In the genomic region with DNA sequence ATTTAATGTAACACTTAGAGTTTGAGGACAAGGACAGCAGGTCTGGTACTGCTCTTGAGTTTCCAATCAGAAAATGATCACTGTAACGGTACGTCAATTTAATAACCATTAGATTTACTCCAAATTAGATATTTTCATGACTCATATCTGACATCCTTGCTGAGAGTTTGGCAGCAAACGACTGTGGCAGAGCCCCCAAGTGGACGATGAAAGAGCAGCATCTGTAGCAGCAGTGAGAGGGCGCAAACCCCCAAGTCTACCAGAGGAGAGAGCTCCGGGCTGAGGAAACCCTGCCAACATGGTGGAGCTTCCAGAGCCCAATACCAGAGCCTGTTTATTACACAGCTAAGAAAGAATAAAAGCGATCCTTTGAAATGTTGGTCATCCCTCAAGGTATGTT, we compare ENCODE assay signal across 8 cellular contexts.
DNase-seq lines count a peak whose midpoint lies in the region; ATAC-seq lines count a peak whose summit lies in the region.

No MANE protein-coding gene starts in this region.

- peaks cover 45% of the 10 kb centered on the region for H3K27me3 Mint-ChIP-seq in activated T-helper 17 cell treated with anti-CD3 and anti-CD28 coated beads, Interleukin-2, amount 50 U/mL, for 72 hours

- intact Hi-C loops in right cardiac atrium (cut with DNase I): no loop called here

- H3K27ac ChIP-seq in right cardiac atrium (ENCODE audit: low read length): no peak overlapping the region

- WGBS in right cardiac atrium: 24% methylated on average over 7 of the region's 7 CpGs

- no peaks in the 10 kb centered on the region for H3K4me1 Mint-ChIP-seq in activated T-helper 17 cell treated with anti-CD3 and anti-CD28 coated beads, Interleukin-2, amount 50 U/mL, for 72 hours

- no peak overlapping the region for H3K4me3 ChIP-seq in right cardiac atrium (ENCODE audit: low read length)

- no peak overlapping the region for H3K27ac Mint-ChIP-seq in activated T-helper 17 cell treated with anti-CD3 and anti-CD28 coated beads, Interleukin-2, amount 50 U/mL, for 72 hours

- no peaks in the 10 kb centered on the region for H3K36me3 Mint-ChIP-seq in activated T-helper 17 cell treated with anti-CD3 and anti-CD28 coated beads, Interleukin-2, amount 50 U/mL, for 72 hours (ENCODE audit: low read depth)

- H3K4me1 ChIP-seq in right cardiac atrium (ENCODE audit: control insufficient read depth, insufficient read depth, low read length): no peaks in the 10 kb centered on the region

- no peak overlapping the region for H3K4me3 Mint-ChIP-seq in activated T-helper 17 cell treated with anti-CD3 and anti-CD28 coated beads, Interleukin-2, amount 50 U/mL, for 72 hours

- H3K9me3 ChIP-seq in right cardiac atrium (ENCODE audit: control insufficient read depth, low read length): no peaks in the 10 kb centered on the region

- no peaks in the 10 kb centered on the region for H3K9me3 Mint-ChIP-seq in activated T-helper 17 cell treated with anti-CD3 and anti-CD28 coated beads, Interleukin-2, amount 50 U/mL, for 72 hours

- DNase-seq in COR-L47 (lab: John Stamatoyannopoulos, UW) (peak; percentile 47), NCI-H1694 treated with DMSO at 0.1 percent for 48 hours (lab: John Stamatoyannopoulos, UW) (peak; percentile 66), right cardiac atrium (peak; percentile 64 to 88 (median 76))
- DNase-seq in stimulated activated CD4-positive, alpha-beta T cell treated with anti-CD3 and anti-CD28 coated beads, Interleukin-4, amount 100 ng/mL, for 1 hour: peak; percentile 6
- no peak for DNase-seq in central memory CD4-positive, alpha-beta T cell

- no peaks in the 10 kb centered on the region for H3K27me3 ChIP-seq in right cardiac atrium (ENCODE audit: control insufficient read depth, insufficient read depth)

- ATAC-seq in GM18873 (IDR thresholded peaks at IDR 0.05; ENCODE audit: low FRiP score, unreplicated experiment): peak; percentile 94
- peak; percentile 97 for ATAC-seq in HG02973 (IDR thresholded peaks at IDR 0.05; ENCODE audit: unreplicated experiment)
- ATAC-seq in activated T-helper 17 cell treated with anti-CD3 and anti-CD28 coated beads, Interleukin-2, amount 50 U/mL, for 72 hours (replicated peaks): peak; percentile 34
- ATAC-seq in right cardiac atrium: peak; percentile 91 to 93

Comparison
In these comparisons a context has a peak if more than half of its experiments do, and no peak if none do; other contexts are left out.
1. ATAC-seq: peak in every context shown above with its lines; median percentile 97 in HG02973; 94 in GM18873; 92 in right cardiac atrium; 34 in activated T-helper 17 cell treated with anti-CD3 and anti-CD28 coated beads, Interleukin-2, amount 50 U/mL, for 72 hours.